17 cellular contexts compared by ENCODE assay signal in genomic region chr16:86665929-86666328, GRCh38.
"Had no signal": no experiment of that assay in that cellular context is flagged by ENCODE, and none has a peak within 500 bp of the region (broad histone marks: within the 10 kb centered on the region; RNA-seq: fewer than 3 reads in every experiment).

No MANE protein-coding gene starts in this region.

- H3K4me1 ChIP-seq: sigmoid colon had no signal

- H3K9me3 ChIP-seq: sigmoid colon, thyroid gland, uterus had no signal

- DNase-seq: activated T-cell treated with anti-CD3 and anti-CD28 coated beads, Interleukin-2, amount 50 U/mL, for 1 hour; amniotic stem cell; dorsolateral prefrontal cortex; head of caudate nucleus; islet precursor cell; occipital lobe; sigmoid colon; stimulated activated CD4-positive, alpha-beta T cell treated with anti-CD3 and anti-CD28 coated beads, Interleukin-4, amount 100 ng/mL, for 24 hours; T-helper 1 cell; thyroid gland; uterus had no signal

- ATAC-seq: activated naive CD4-positive, alpha-beta T cell treated with anti-CD3 and anti-CD28 coated beads, Interleukin-2, amount 50 U/mL, for 72 hours; left lobe of liver; WTC11 had no signal

- H3K27me3 ChIP-seq: foreskin keratinocyte, thyroid gland, uterus had no signal

- FAIRE-seq: endometrium had no signal

- H3K27ac ChIP-seq: dorsolateral prefrontal cortex, foreskin keratinocyte, thyroid gland, uterus had no signal

- H3K4me3 ChIP-seq: dorsolateral prefrontal cortex, esophagus muscularis mucosa, sigmoid colon, thyroid gland, uterus had no signal

- H3K36me3 ChIP-seq: esophagus muscularis mucosa, sigmoid colon, thyroid gland, uterus had no signal
